Comparison of ENCODE assay signal across 22 cellular contexts in the genomic region with DNA sequence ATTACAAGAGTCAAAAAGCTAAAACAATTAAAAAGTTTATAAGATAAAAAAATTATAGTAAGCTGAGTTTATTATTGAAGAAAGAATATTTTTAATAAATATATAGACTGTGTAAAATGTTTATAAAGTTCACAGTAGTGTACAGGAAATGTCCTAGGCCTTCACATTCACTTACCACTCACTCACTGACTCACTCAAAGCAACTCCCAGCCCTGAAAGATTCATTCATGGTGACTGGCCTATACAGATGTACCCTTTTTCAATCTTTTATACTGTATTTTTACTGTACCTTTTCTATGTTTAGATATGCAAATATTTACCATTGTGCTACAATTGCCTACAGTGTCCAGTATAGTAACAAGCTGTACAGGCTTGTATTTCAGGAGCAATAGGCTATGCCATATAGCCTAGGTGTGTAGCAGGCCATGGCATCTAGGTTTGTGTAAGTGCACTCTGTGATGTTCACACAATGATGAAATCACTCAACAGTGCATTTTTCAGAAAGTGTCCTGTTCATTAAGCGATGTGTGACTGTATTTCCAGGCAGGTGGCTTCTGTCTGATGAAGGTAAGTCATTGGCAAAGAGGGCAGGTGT.
DNase-seq lines count a peak whose midpoint lies in the region; ATAC-seq, FAIRE-seq and TF ChIP-seq lines count a peak whose summit lies in the region.
"Had no signal": no experiment of that assay in that cellular context is flagged by ENCODE, and none has a peak within 500 bp of the region (broad histone marks: within the 10 kb centered on the region; RNA-seq: fewer than 3 reads in every experiment).

No MANE protein-coding gene starts in this region.

- H4K20me1 ChIP-seq in astrocyte (ENCODE audit: insufficient read depth, low read length) = no peaks in the 10 kb centered on the region

- H3K79me2 ChIP-seq in astrocyte (ENCODE audit: insufficient read depth, low read length) = no peaks in the 10 kb centered on the region

- H3K4me3 Mint-ChIP-seq in MCF 10A (ENCODE audit: unreplicated experiment) (no peak overlapping the region), astrocyte (ENCODE audit: unreplicated experiment) (no peak overlapping the region)
- H3K4me3 Mint-ChIP-seq: activated CD4-positive, alpha-beta T cell treated with anti-CD3 and anti-CD28 coated beads for 36 hours; activated naive CD4-positive, alpha-beta T cell treated with anti-CD3 and anti-CD28 coated beads for 36 hours; brain; CD4-positive, alpha-beta T cell; natural killer cell had no signal

- H3K9me3 ChIP-seq in breast epithelium (no peaks in the 10 kb centered on the region), astrocyte (ENCODE audit: insufficient read depth, low read depth, low read length) (no peaks in the 10 kb centered on the region)
- H3K9me3 ChIP-seq: psoas muscle, SJSA1, stomach had no signal

- peak overlapping the region; percentile 26 for H3K4me2 ChIP-seq in astrocyte (ENCODE audit: low read length)

- H3K27ac Mint-ChIP-seq in MCF 10A (ENCODE audit: low read depth, unreplicated experiment) = no peak overlapping the region
- peak overlapping the region; percentile 62 for H3K27ac Mint-ChIP-seq in astrocyte (ENCODE audit: unreplicated experiment)
- H3K27ac Mint-ChIP-seq: activated CD4-positive, alpha-beta T cell treated with anti-CD3 and anti-CD28 coated beads for 36 hours; activated naive CD4-positive, alpha-beta T cell treated with anti-CD3 and anti-CD28 coated beads for 36 hours; brain; CD4-positive, alpha-beta T cell; natural killer cell had no signal

- H3K27ac ChIP-seq in breast epithelium (no peak overlapping the region), astrocyte (ENCODE audit: low read depth, low read length) (no peak overlapping the region), foreskin keratinocyte (no peak overlapping the region)
- H3K27ac ChIP-seq: psoas muscle, SJSA1, stomach had no signal

- H3K9ac ChIP-seq in astrocyte (ENCODE audit: low read length) = no peak overlapping the region

- H3K36me3 ChIP-seq in breast epithelium = no peaks in the 10 kb centered on the region
- no peaks in the 10 kb centered on the region for H3K36me3 ChIP-seq in astrocyte (ENCODE audit: insufficient read depth, low read length)
- H3K36me3 ChIP-seq: SJSA1, stomach had no signal

- FAIRE-seq in astrocyte (lab: Jason Lieb, UNC) = no peak
- FAIRE-seq: frontal cortex, urothelium cell line had no signal

- H3K36me3 Mint-ChIP-seq in MCF 10A (ENCODE audit: insufficient read depth, unreplicated experiment) (no peaks in the 10 kb centered on the region), astrocyte (ENCODE audit: low read depth, unreplicated experiment) (no peaks in the 10 kb centered on the region)
- H3K36me3 Mint-ChIP-seq: brain, natural killer cell had no signal

- ATAC-seq in foreskin keratinocyte (peak; percentile 98), GM18517 (IDR thresholded peaks at IDR 0.05; ENCODE audit: unreplicated experiment) (no peak)
- ATAC-seq: activated CD4-positive, alpha-beta T cell treated with anti-CD3 and anti-CD28 coated beads for 36 hours; natural killer cell; psoas muscle had no signal

- H3K4me1 Mint-ChIP-seq in MCF 10A (ENCODE audit: insufficient read depth, unreplicated experiment) (no peaks in the 10 kb centered on the region), astrocyte (ENCODE audit: low read depth, unreplicated experiment) (peaks cover 19% of the 10 kb centered on the region)
- H3K4me1 Mint-ChIP-seq: activated CD4-positive, alpha-beta T cell treated with anti-CD3 and anti-CD28 coated beads for 36 hours; brain had no signal

- TF ChIP-seq POLR2A in breast epithelium (IDR thresholded peaks at IDR 0.05) = no peak

- no peak overlapping the region for H3K4me3 ChIP-seq in breast epithelium
- no peak overlapping the region for H3K4me3 ChIP-seq in astrocyte (ENCODE audit: insufficient read depth, low read depth, low read length)
- H3K4me3 ChIP-seq: lung, psoas muscle, SJSA1, stomach had no signal

- CTCF ChIA-PET in MCF 10A (lab: Yijun Ruan, JAX) = interaction anchor here (0.5 to 1.7 kb wide), 3 partner anchors 11 to 109 kb away, joined by 3 to 4 read pairs (median 4); no protein-coding TSS in a partner anchor

- intact Hi-C loops in MCF 10A (cut with micrococcal nuclease) = no loop called here
- intact Hi-C loops in breast epithelium (cut with DNase I; ENCODE audit: low total_unique reads) = no loop called here

- H3K4me1 ChIP-seq in breast epithelium (no peaks in the 10 kb centered on the region), astrocyte (ENCODE audit: insufficient read depth, low read length) (peaks cover 21% of the 10 kb centered on the region), foreskin keratinocyte (no peaks in the 10 kb centered on the region)
- H3K4me1 ChIP-seq: psoas muscle had no signal

- DNase-seq in MCF 10A (ENCODE audit: unreplicated experiment) (peak; percentile 9), breast epithelium (ENCODE audit: low spot score in 2 of 2) (no peak), astrocyte (ENCODE audit: low read depth) (peak; percentile 39), foreskin keratinocyte (peak; percentile 32 to 69), germinal center (ENCODE audit: low spot score) (no peak), T-helper 1 cell (no peak)
- no peak for DNase-seq in activated effector memory CD4-positive, alpha-beta T cell treated with Interleukin-2 at 50 U/mL for 16 hours
- DNase-seq: activated CD4-positive, alpha-beta T cell treated with anti-CD3 and anti-CD28 coated beads for 36 hours; activated naive CD4-positive, alpha-beta T cell treated with anti-CD3 and anti-CD28 coated beads for 36 hours; CD4-positive, alpha-beta T cell; KG1; natural killer cell; NCI-H1105; NCI-H2227 treated with DMSO at 0.1 percent for 48 hours; psoas muscle; stomach had no signal

- H3K27me3 Mint-ChIP-seq in MCF 10A (ENCODE audit: insufficient read depth, unreplicated experiment) = no peaks in the 10 kb centered on the region
- no peaks in the 10 kb centered on the region for H3K27me3 Mint-ChIP-seq in astrocyte (ENCODE audit: low read depth, unreplicated experiment)
- H3K27me3 Mint-ChIP-seq: activated CD4-positive, alpha-beta T cell treated with anti-CD3 and anti-CD28 coated beads for 36 hours; brain; CD4-positive, alpha-beta T cell had no signal

- TF ChIP-seq CTCF in MCF 10A (IDR thresholded peaks at IDR 0.05; ENCODE audit: unreplicated experiment) = no peak
- TF ChIP-seq CTCF in breast epithelium (IDR thresholded peaks at IDR 0.05) = no peak
- no peak for TF ChIP-seq CTCF in astrocyte (IDR thresholded peaks at IDR 0.05; ENCODE audit: insufficient read depth, low read depth, low read length)
- no peak for TF ChIP-seq CTCF in foreskin keratinocyte (conservative IDR thresholded peaks at IDR 0.05)

- BruUV-seq in MCF 10A (replicated peaks; lab: Mats Ljungman, UMichigan) = no TSS peak

- H3K9me3 Mint-ChIP-seq in MCF 10A (ENCODE audit: unreplicated experiment) (peaks cover 8% of the 10 kb centered on the region), astrocyte (ENCODE audit: unreplicated experiment) (peaks cover 2% of the 10 kb centered on the region)
- H3K9me3 Mint-ChIP-seq: activated naive CD4-positive, alpha-beta T cell treated with anti-CD3 and anti-CD28 coated beads for 36 hours; CD4-positive, alpha-beta T cell had no signal

- POLR2A ChIA-PET in MCF 10A (lab: Yijun Ruan, JAX) = interaction anchor here (1.2 kb wide), 1 partner anchor 116 kb away, joined by 3 read pairs; no protein-coding TSS in a partner anchor

- no peaks in the 10 kb centered on the region for H3K27me3 ChIP-seq in breast epithelium
- H3K27me3 ChIP-seq in astrocyte (ENCODE audit: insufficient read depth, low read length) = no peaks in the 10 kb centered on the region
- no peaks in the 10 kb centered on the region for H3K27me3 ChIP-seq in foreskin keratinocyte
- H3K27me3 ChIP-seq: SJSA1, stomach had no signal

- H2AFZ ChIP-seq in astrocyte (ENCODE audit: low read depth, low read length) = no peak overlapping the region

Comparison
In these comparisons a context has a peak if more than half of its experiments do, and no peak if none do; other contexts are left out.
1. DNase-seq: peak in MCF 10A (single experiment), astrocyte (single experiment) and foreskin keratinocyte (2 of 2); none in breast epithelium (0 of 2), germinal center (single experiment), T-helper 1 cell (0 of 5) and activated effector memory CD4-positive, alpha-beta T cell treated with Interleukin-2 at 50 U/mL for 16 hours (single experiment).